ENCODE assay signal across 26 cellular contexts in genomic region chr3:65322910-65323309, GRCh38.
"Had no signal": no experiment of that assay in that cellular context is flagged by ENCODE, and none has a peak within 500 bp of the region (broad histone marks: within the 10 kb centered on the region; RNA-seq: fewer than 3 reads in every experiment).

No MANE protein-coding gene starts in this region.

- H3K27me3 ChIP-seq: suprapubic skin, testis, thyroid gland, tibial artery, tibial nerve, transverse colon, upper lobe of left lung, upper lobe of right lung, uterus, vagina had no signal

- DNase-seq: stimulated activated CD4-positive, alpha-beta T cell treated with anti-CD3 and anti-CD28 coated beads, Interleukin-2, amount 100 ng/mL, for 48 hours; stimulated activated CD4-positive, alpha-beta T cell treated with anti-CD3 and anti-CD28 coated beads, Interleukin-4, amount 100 ng/mL, for 1 hour; stimulated activated CD4-positive, alpha-beta T cell treated with anti-CD3 and anti-CD28 coated beads, Interleukin-4, amount 100 ng/mL, for 24 hours; stimulated activated CD4-positive, alpha-beta T cell treated with anti-CD3 and anti-CD28 coated beads, Interleukin-4, amount 100 ng/mL, for 4 hours; stimulated activated CD8-positive, alpha-beta memory T cell treated with anti-CD3 and anti-CD28 coated beads, Interleukin-4, amount 100 ng/mL, for 48 hours; stimulated activated naive B cell treated with anti-CD40 and anti-IgM and Interleukin-4, amounts not matched to agents 10 μg/mL and 1 μg/mL and 100 μg/mL, for 72 hours; stimulated activated naive CD4-positive, alpha-beta T cell; stimulated activated naive CD4-positive, alpha-beta T cell treated with Interleukin-2 at 50 U/mL for 16 hours; stimulated activated naive CD8-positive, alpha-beta T cell treated with anti-CD3 and anti-CD28 coated beads, Interleukin-15, amount 100 ng/mL, for 72 hours; stimulated activated naive CD8-positive, alpha-beta T cell treated with anti-CD3 and anti-CD28 coated beads, Interleukin-15, Interleukin-2, amounts not matched to agents 100 U/mL and 50 U/mL, for 24 hours; substantia nigra; testis; thyroid gland; tibial artery; transverse colon; trophoblast cell; upper lobe of left lung; upper lobe of right lung; uterus had no signal

- H3K4me1 ChIP-seq: suprapubic skin, testis, tibial artery, transverse colon, upper lobe of left lung, upper lobe of right lung, uterus, vagina had no signal

- H3K27ac ChIP-seq: suprapubic skin, testis, thoracic aorta, thyroid gland, tibial artery, transverse colon, upper lobe of left lung, upper lobe of right lung, uterus, vagina had no signal

- H3K36me3 ChIP-seq: suprapubic skin, thoracic aorta, thyroid gland, tibial artery, transverse colon, upper lobe of left lung, upper lobe of right lung, uterus, vagina had no signal

- ATAC-seq: stimulated activated effector memory CD8-positive, alpha-beta T cell treated with anti-CD3 and anti-CD28 coated beads, Interleukin-12 subunit alpha, Interleukin-12 subunit beta, amount 100 ng/mL, for 72 hours; stimulated activated memory B cell treated with anti-CD40 and anti-IgM and Interleukin-4, amounts not matched to agents 10 μg/mL and 1 μg/mL and 100 μg/mL, for 72 hours; stimulated activated naive B cell treated with anti-CD40 and anti-IgM and Interleukin-4, amounts not matched to agents 10 μg/mL and 1 μg/mL and 100 μg/mL, for 72 hours; stimulated activated naive CD8-positive, alpha-beta T cell treated with anti-CD3 and anti-CD28 coated beads, Interleukin-15, amount 100 ng/mL, for 72 hours; stimulated activated naive CD8-positive, alpha-beta T cell treated with anti-CD3 and anti-CD28 coated beads, Interleukin-15, Interleukin-2, amounts not matched to agents 100 U/mL and 50 U/mL, for 24 hours; upper lobe of right lung had no signal

- FAIRE-seq: urothelium cell line had no signal

- H3K4me3 ChIP-seq: suprapubic skin, testis, thoracic aorta, thyroid gland, tibial artery, tibial nerve, transverse colon, upper lobe of left lung, upper lobe of right lung, uterus, vagina had no signal

- H3K9me3 ChIP-seq: suprapubic skin, testis, thyroid gland, transverse colon, upper lobe of right lung, uterus, vagina had no signal
